ENCODE assay signal across 8 cellular contexts in genomic region chr2:226791487-226792081, GRCh38.
DNase-seq lines count a peak whose midpoint lies in the region; ATAC-seq lines count a peak whose summit lies in the region.

No MANE protein-coding gene starts in this region.

- ATAC-seq in GM18498 (IDR thresholded peaks at IDR 0.05; ENCODE audit: unreplicated experiment) (peak; percentile 98), HG02840 (IDR thresholded peaks at IDR 0.05; ENCODE audit: low FRiP score, unreplicated experiment) (peak; percentile 99)

- peak; percentile 86 for DNase-seq in NCI-H1436 (lab: John Stamatoyannopoulos, UW)
- DNase-seq in T-helper 2 cell, result peak; percentile 83 to 95 (median 89)
- DNase-seq in anterior cingulate cortex (lab: John Stamatoyannopoulos, UW), result peak; percentile 45 to 93 (median 87)
- peak; percentile 98 for DNase-seq in hepatic stellate cell (ENCODE audit: low spot score)
- peak; percentile 91 for DNase-seq in retina
- DNase-seq in LoVo (ENCODE audit: low spot score), result no peak
